8 cellular contexts compared by ENCODE assay signal in the genomic region with DNA sequence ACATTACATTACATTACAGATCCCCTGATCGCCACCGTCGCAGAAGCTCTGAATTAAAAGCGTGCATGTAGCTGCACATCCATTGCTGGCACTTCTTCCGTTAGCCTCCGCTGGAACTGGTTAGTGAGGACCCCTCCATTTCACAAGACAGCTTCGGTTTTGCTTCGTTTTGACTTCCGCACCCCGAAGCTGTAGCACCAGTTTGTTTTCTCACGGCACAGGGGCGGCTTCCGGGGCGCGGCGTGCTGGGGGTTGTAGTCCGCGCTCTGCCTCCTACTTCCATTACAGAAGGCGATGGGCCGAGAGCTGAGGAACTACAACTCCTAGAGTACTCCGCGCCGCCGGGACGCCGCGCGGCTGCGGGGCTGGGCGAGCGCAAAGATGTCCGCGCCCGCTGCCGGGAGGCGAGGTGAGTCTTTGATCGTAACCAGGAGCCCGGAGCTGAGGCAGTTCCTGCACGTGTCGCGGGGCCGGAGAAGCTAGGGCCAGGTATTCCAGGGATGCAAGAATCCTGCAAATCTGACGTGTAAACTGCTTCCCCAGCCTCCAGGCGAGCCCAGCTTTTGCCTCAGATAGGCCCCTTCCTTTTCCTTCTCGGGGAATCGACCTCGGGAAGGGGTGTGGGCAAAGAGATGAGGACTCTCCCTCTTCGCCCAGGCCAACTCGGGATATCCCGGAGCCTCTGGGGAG. TPM values are rescaled to one million over a fixed set of nuclear protein-coding genes. Genes with fewer than 3 reads are reported as not detected.
A peak's percentile ranks its signal among the peaks of the same experiment; 100 is the strongest.
DNase-seq lines count a peak whose midpoint lies in the region; ATAC-seq and TF ChIP-seq lines count a peak whose summit lies in the region.

A gene (plus strand): TSS at position 352 of the 690 bp plus-strand sequence. CDS start 387 bp downstream, outside the sequence.

- peak within 1 kb of the TSS; percentile 99 for H3K27ac Mint-ChIP-seq in activated T-helper 17 cell treated with anti-CD3 and anti-CD28 coated beads, Interleukin-2, amount 50 U/mL, for 72 hours
- H3K27ac Mint-ChIP-seq in naive thymus-derived CD8-positive, alpha-beta T cell = peak within 1 kb of the TSS; percentile 96 to 100 (median 99)

- H3K9me3 ChIP-seq in Karpas-422 (ENCODE audit: low read length) (no peaks in the 10 kb centered on the region), fibroblast of lung (ENCODE audit: control insufficient read depth, insufficient read depth, low read depth, low read length) (no peaks in the 10 kb centered on the region)

- H3K36me3 Mint-ChIP-seq in activated T-helper 17 cell treated with anti-CD3 and anti-CD28 coated beads, Interleukin-2, amount 50 U/mL, for 72 hours (ENCODE audit: low read depth) = peaks cover 46% of the 10 kb centered on the region
- peaks cover 5 to 41% (median 15%) of the 10 kb centered on the region in 3 donors for H3K36me3 Mint-ChIP-seq in naive thymus-derived CD8-positive, alpha-beta T cell

- no peaks in the 10 kb centered on the region for H3K9me2 ChIP-seq in Karpas-422 (replicated peaks; ENCODE audit: insufficient read depth, low read length)

- no peak for TF ChIP-seq CTCF in fibroblast of lung (conservative IDR thresholded peaks at IDR 0.05 in 1 of 2, IDR thresholded peaks at IDR 0.05 in 1 of 2; ENCODE audit: low read depth in 1 of 2, low read length in 2 of 2)

- H3K27me3 Mint-ChIP-seq in activated T-helper 17 cell treated with anti-CD3 and anti-CD28 coated beads, Interleukin-2, amount 50 U/mL, for 72 hours = no peaks in the 10 kb centered on the region
- H3K27me3 Mint-ChIP-seq in naive thymus-derived CD8-positive, alpha-beta T cell = no peaks in the 10 kb centered on the region

- no peaks in the 10 kb centered on the region for H3K27me3 ChIP-seq in Karpas-422 (ENCODE audit: low read length)
- no peaks in the 10 kb centered on the region for H3K27me3 ChIP-seq in fibroblast of lung (ENCODE audit: control insufficient read depth, insufficient read depth, low read length)

- H3K27ac ChIP-seq in Karpas-422 (ENCODE audit: low read length) (peak within 1 kb of the TSS; percentile 88), fibroblast of lung (ENCODE audit: insufficient read depth, low read length) (peak within 1 kb of the TSS; percentile 78)

- H3K36me3 ChIP-seq in Karpas-422 (ENCODE audit: insufficient read depth, low read length) (peaks cover 33% of the 10 kb centered on the region), fibroblast of lung (ENCODE audit: control insufficient read depth, insufficient read depth, low read length) (peaks cover 4% of the 10 kb centered on the region)

- H4K20me1 ChIP-seq in Karpas-422 (ENCODE audit: insufficient read depth, low read depth, low read length) (peaks cover 7% of the 10 kb centered on the region; the same call in 1 of the 2 replicates), fibroblast of lung (ENCODE audit: control insufficient read depth, extremely low read depth, insufficient read depth, low read length) (no peaks in the 10 kb centered on the region)

- peak within 1 kb of the TSS; percentile 3; the same call in 1 of the 2 replicates for H2AFZ ChIP-seq in Karpas-422 (ENCODE audit: low read length)
- H2AFZ ChIP-seq in fibroblast of lung (ENCODE audit: low read length) = peak within 1 kb of the TSS; percentile 99

- peak within 1 kb of the TSS; percentile 93 for H3K4me3 Mint-ChIP-seq in activated T-helper 17 cell treated with anti-CD3 and anti-CD28 coated beads, Interleukin-2, amount 50 U/mL, for 72 hours
- peak within 1 kb of the TSS; percentile 90 to 99 (median 96) for H3K4me3 Mint-ChIP-seq in naive thymus-derived CD8-positive, alpha-beta T cell

- POLR2A ChIA-PET in naive thymus-derived CD8-positive, alpha-beta T cell (lab: Charles Lee) = interaction anchor here (0.7 to 4.2 kb wide), 13 partner anchors 73 to 439 kb away, joined by 3 to 26 read pairs (median 4); a partner anchor contains a TSS

- H3K9me3 Mint-ChIP-seq in activated T-helper 17 cell treated with anti-CD3 and anti-CD28 coated beads, Interleukin-2, amount 50 U/mL, for 72 hours = no peaks in the 10 kb centered on the region
- no peaks in the 10 kb centered on the region for H3K9me3 Mint-ChIP-seq in naive thymus-derived CD8-positive, alpha-beta T cell

- H3K4me1 Mint-ChIP-seq in activated T-helper 17 cell treated with anti-CD3 and anti-CD28 coated beads, Interleukin-2, amount 50 U/mL, for 72 hours = peaks cover 31% of the 10 kb centered on the region
- peaks cover 39 to 66% (median 54%) of the 10 kb centered on the region in 4 donors for H3K4me1 Mint-ChIP-seq in naive thymus-derived CD8-positive, alpha-beta T cell

- H3K4me1 ChIP-seq in Karpas-422 (ENCODE audit: low read length) (peaks cover 38% of the 10 kb centered on the region), fibroblast of lung (ENCODE audit: control insufficient read depth, extremely low read depth, insufficient read depth, low read length) (peaks cover 11% of the 10 kb centered on the region)

- H3K4me3 ChIP-seq in Karpas-422 (ENCODE audit: low read length) (peak within 1 kb of the TSS; percentile 73), fibroblast of lung (replicated peaks in 1 of 4; ENCODE audit: control extremely low read depth in 1 of 4, insufficient read depth in 1 of 4, low read depth in 3 of 4, low read length in 4 of 4) (peak within 1 kb of the TSS; percentile 49 to 100 (median 86))

- peak; percentile 90 for ATAC-seq in GM21786 (IDR thresholded peaks at IDR 0.05; ENCODE audit: unreplicated experiment)
- ATAC-seq in activated T-helper 17 cell treated with anti-CD3 and anti-CD28 coated beads, Interleukin-2, amount 50 U/mL, for 72 hours (replicated peaks) = peak; percentile 97
- ATAC-seq in naive thymus-derived CD8-positive, alpha-beta T cell = peak; percentile 99

- peak within 1 kb of the TSS; percentile 92 for H3K9ac ChIP-seq in Karpas-422 (ENCODE audit: low read length)
- peak within 1 kb of the TSS; percentile 65 for H3K9ac ChIP-seq in fibroblast of lung (ENCODE audit: insufficient read depth, low read length)

- H3K79me2 ChIP-seq in Karpas-422 (ENCODE audit: low read length) (peaks cover 55% of the 10 kb centered on the region), fibroblast of lung (ENCODE audit: control insufficient read depth, insufficient read depth, low read length) (peaks cover 17% of the 10 kb centered on the region)

- DNase-seq in DMS79 treated with DMSO at 0.1 percent for 48 hours (lab: John Stamatoyannopoulos, UW) (peak; percentile 61), Karpas-422 (peak; percentile 98), RPMI8226 (peak; percentile 80), fibroblast of lung (ENCODE audit: low read depth in 2 of 2) (peak; percentile 96)
- peak; percentile 89 to 96 (median 94) for DNase-seq in naive thymus-derived CD8-positive, alpha-beta T cell
- peak; percentile 88 to 95 (median 92) for DNase-seq in stimulated activated naive CD4-positive, alpha-beta T cell (lab: John Stamatoyannopoulos, UW)

- H3K4me2 ChIP-seq in Karpas-422 (ENCODE audit: low read depth, low read length, poor library complexity, severe bottlenecking) (peak within 1 kb of the TSS; percentile 92), fibroblast of lung (ENCODE audit: extremely low read depth, insufficient read depth, low read length) (peak within 1 kb of the TSS; percentile 99)

RNA-seq across cellular contexts. Expression of the gene that starts here (rescaled TPM):
- 22.4 and 27.5 TPM in 2 replicates for total RNA-seq in Karpas-422 (2014; rRNA removed; shearing (Covaris generic); ENCODE audit: low replicate concordance)
- 10 to 100 TPM; 53.4 to 70.5 TPM for total RNA-seq in activated T-helper 17 cell treated with anti-CD3 and anti-CD28 coated beads, Interleukin-2, amount 50 U/mL, for 72 hours
- 7.4 and 13.2 TPM in 2 replicates for total RNA-seq in fibroblast of lung
- 14.5 and 21.0 TPM in 2 replicates for polyA plus RNA-seq in fibroblast of lung
- polyA plus RNA-seq in fibroblast of lung (2012) = 23.9 and 28.2 TPM in 2 replicates
- polyA minus RNA-seq in fibroblast of lung (ENCODE audit: low replicate concordance) = 74.8 and 81.1 TPM in 2 replicates
- 10 to 100 TPM; 39.3 to 41.2 TPM for total RNA-seq in naive thymus-derived CD8-positive, alpha-beta T cell
- 1 to 10 TPM; 2.6 to 4.5 (median 3.8) TPM for polyA plus RNA-seq in naive thymus-derived CD8-positive, alpha-beta T cell

Comparison
In these comparisons a context has a peak if more than half of its experiments do, and no peak if none do; other contexts are left out.
1. Peak in every context shown above with its lines: DNase-seq, ATAC-seq, H3K4me3 ChIP-seq and H3K27ac ChIP-seq.